ENCODE assay signal across 1 cellular context in the genomic region with DNA sequence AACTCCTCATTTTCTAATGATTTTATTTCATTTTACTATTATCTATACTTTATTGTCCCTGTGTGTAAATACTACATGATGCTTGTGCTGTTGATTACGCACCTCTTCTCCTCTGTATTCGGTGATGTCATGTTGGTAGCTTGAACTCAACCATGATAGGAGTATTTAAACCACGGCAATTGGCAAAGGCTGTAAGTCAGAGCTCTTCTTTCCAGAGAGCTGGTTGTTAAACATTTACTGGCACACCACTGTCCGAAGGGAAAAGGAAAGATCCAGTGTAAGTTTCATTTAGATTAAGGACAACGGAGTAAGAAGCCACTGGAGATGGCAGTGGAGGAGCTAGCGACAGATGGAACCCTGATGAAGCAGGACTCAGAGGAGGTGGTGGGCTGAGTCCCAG.
TF ChIP-seq lines count a peak whose summit lies in the region.

No MANE protein-coding gene starts in this region.

TF ChIP-seq in HepG2, 621 proteins besides CTCF, POLR2A, EP300 and RAD21:
- TF ChIP-seq, protein P1, sequence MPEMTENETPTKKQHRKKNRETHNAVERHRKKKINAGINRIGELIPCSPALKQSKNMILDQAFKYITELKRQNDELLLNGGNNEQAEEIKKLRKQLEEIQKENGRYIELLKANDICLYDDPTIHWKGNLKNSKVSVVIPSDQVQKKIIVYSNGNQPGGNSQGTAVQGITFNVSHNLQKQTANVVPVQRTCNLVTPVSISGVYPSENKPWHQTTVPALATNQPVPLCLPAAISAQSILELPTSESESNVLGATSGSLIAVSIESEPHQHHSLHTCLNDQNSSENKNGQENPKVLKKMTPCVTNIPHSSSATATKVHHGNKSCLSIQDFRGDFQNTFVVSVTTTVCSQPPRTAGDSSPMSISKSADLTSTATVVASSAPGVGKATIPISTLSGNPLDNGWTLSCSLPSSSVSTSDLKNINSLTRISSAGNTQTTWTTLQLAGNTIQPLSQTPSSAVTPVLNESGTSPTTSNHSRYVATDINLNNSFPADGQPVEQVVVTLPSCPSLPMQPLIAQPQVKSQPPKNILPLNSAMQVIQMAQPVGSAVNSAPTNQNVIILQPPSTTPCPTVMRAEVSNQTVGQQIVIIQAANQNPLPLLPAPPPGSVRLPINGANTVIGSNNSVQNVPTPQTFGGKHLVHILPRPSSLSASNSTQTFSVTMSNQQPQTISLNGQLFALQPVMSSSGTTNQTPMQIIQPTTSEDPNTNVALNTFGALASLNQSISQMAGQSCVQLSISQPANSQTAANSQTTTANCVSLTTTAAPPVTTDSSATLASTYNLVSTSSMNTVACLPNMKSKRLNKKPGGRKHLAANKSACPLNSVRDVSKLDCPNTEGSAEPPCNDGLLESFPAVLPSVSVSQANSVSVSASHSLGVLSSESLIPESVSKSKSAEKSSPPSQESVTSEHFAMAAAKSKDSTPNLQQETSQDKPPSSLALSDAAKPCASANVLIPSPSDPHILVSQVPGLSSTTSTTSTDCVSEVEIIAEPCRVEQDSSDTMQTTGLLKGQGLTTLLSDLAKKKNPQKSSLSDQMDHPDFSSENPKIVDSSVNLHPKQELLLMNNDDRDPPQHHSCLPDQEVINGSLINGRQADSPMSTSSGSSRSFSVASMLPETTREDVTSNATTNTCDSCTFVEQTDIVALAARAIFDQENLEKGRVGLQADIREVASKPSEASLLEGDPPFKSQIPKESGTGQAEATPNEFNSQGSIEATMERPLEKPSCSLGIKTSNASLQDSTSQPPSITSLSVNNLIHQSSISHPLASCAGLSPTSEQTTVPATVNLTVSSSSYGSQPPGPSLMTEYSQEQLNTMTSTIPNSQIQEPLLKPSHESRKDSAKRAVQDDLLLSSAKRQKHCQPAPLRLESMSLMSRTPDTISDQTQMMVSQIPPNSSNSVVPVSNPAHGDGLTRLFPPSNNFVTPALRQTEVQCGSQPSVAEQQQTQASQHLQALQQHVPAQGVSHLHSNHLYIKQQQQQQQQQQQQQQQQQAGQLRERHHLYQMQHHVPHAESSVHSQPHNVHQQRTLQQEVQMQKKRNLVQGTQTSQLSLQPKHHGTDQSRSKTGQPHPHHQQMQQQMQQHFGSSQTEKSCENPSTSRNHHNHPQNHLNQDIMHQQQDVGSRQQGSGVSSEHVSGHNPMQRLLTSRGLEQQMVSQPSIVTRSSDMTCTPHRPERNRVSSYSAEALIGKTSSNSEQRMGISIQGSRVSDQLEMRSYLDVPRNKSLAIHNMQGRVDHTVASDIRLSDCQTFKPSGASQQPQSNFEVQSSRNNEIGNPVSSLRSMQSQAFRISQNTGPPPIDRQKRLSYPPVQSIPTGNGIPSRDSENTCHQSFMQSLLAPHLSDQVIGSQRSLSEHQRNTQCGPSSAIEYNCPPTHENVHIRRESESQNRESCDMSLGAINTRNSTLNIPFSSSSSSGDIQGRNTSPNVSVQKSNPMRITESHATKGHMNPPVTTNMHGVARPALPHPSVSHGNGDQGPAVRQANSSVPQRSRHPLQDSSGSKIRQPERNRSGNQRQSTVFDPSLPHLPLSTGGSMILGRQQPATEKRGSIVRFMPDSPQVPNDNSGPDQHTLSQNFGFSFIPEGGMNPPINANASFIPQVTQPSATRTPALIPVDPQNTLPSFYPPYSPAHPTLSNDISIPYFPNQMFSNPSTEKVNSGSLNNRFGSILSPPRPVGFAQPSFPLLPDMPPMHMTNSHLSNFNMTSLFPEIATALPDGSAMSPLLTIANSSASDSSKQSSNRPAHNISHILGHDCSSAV (CRISPR knock-in tag; IDR thresholded peaks at IDR 0.05; ENCODE audit: borderline replicate concordance) = no peak
- TF ChIP-seq ZFP41 (CRISPR knock-in tag; IDR thresholded peaks at IDR 0.05; ENCODE audit: borderline replicate concordance) (no peak), ZSCAN29 (CRISPR knock-in tag; conservative IDR thresholded peaks at IDR 0.05) (no peak), ZNF577 (CRISPR knock-in tag; IDR thresholded peaks at IDR 0.05; ENCODE audit: borderline replicate concordance, low read depth) (no peak), SMARCE1 (IDR thresholded peaks at IDR 0.05; ENCODE audit: borderline replicate concordance) (no peak)
- TF ChIP-seq, protein P2, sequence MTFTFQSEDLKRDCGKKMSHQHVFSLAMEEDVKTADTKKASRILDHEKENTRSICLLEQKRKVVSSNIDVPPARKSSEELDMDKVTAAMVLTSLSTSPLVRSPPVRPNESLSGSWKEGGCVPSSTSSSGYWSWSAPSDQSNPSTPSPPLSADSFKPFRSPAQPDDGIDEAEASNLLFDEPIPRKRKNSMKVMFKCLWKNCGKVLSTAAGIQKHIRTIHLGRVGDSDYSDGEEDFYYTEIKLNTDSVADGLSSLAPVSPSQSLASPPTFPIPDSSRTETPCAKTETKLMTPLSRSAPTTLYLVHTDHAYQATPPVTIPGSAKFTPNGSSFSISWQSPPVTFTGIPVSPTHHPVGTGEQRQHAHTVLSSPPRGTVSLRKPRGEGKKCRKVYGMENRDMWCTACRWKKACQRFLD (CRISPR knock-in tag; IDR thresholded peaks at IDR 0.05; ENCODE audit: borderline replicate concordance) = no peak
